In genomic region chr17:31917065-31917529, GRCh38 we compare ENCODE assay signal across 1 cellular context.
TF ChIP-seq lines count a peak whose summit lies in the region.

No MANE protein-coding gene starts in this region.

TF ChIP-seq in H1, 55 proteins besides CTCF, POLR2A, EP300 and RAD21:
- TF ChIP-seq KDM4A (IDR thresholded peaks at IDR 0.05; ENCODE audit: low read depth, low read length, severe bottlenecking) (no peak), POU5F1 (IDR thresholded peaks at IDR 0.05; ENCODE audit: low read depth, low read length) (no peak), BCL11A (IDR thresholded peaks at IDR 0.05; ENCODE audit: low read depth in 2 of 2, low read length in 2 of 2) (no peak), RBBP5 (IDR thresholded peaks at IDR 0.05; ENCODE audit: borderline replicate concordance, low read depth, low read length) (no peak), RXRA (IDR thresholded peaks at IDR 0.05; ENCODE audit: insufficient read depth, low read depth, low read length) (no peak), NRF1 (IDR thresholded peaks at IDR 0.05; ENCODE audit: low read depth, low read length) (no peak), TAF7 (optimal IDR thresholded peaks at IDR 0.05; ENCODE audit: borderline replicate concordance, low read depth, low read length) (no peak), CHD1 (IDR thresholded peaks at IDR 0.05; ENCODE audit: low read depth, low read length) (no peak), SP1 (IDR thresholded peaks at IDR 0.05; ENCODE audit: low read depth, low read length) (no peak), SRF (IDR thresholded peaks at IDR 0.05; ENCODE audit: low read depth, low read length) (no peak), PHF8 (conservative IDR thresholded peaks at IDR 0.05; ENCODE audit: low read depth, low read length) (no peak)
TF ChIP-seq in H1: peak in this region for 0.
